ENCODE assay signal across 34 cellular contexts in the genomic region with DNA sequence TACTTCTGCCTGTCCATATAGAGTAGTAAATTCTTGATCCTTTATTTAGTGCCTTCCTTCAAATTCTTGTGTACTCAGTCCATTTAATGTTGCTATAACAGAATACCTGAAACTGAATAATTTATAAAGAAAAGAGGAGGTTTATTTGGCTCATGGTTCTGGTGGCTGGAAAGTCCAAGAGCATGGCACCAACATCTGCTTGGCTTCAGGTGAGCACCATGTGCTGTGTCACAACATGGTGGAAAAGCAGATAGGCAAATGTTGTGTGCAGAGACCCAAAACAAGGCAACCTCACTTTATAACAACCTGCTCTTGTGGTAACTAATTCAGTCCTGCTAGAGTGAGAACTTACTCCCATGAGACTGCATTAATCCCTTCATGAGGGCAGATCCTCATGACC.
"Had no signal": no experiment of that assay in that cellular context is flagged by ENCODE, and none has a peak within 500 bp of the region (broad histone marks: within the 10 kb centered on the region; RNA-seq: fewer than 3 reads in every experiment).

No MANE protein-coding gene starts in this region.

- H3K9me3 ChIP-seq: ascending aorta, breast epithelium, colonic mucosa, esophagus squamous epithelium, gastroesophageal sphincter had no signal

- H3K9me3 Mint-ChIP-seq: brain had no signal

- ATAC-seq: activated CD4-positive, CD25-positive, alpha-beta regulatory T cell treated with anti-CD3 and anti-CD28 coated beads, Interleukin-2, amount 50 U/mL, for 24 hours; activated CD8-positive, alpha-beta T cell treated with anti-CD3 and anti-CD28 coated beads for 36 hours; activated naive CD4-positive, alpha-beta T cell treated with anti-CD3 and anti-CD28 coated beads, Interleukin-2, amount 50 U/mL, for 72 hours; activated T-cell treated with anti-CD3 and anti-CD28 coated beads, Interleukin-2, amount 50 U/mL, for 72 hours; gastroesophageal sphincter; heart right ventricle; T-helper 17 cell had no signal

- FAIRE-seq: endometrium, endothelial cell of umbilical vein had no signal

- H3K4me3 ChIP-seq: ascending aorta, breast epithelium, cardiac muscle cell, colonic mucosa, esophagus squamous epithelium, gastroesophageal sphincter, heart right ventricle had no signal

- H3K4me3 Mint-ChIP-seq: activated B cell treated with CpG ODN at 0.5 μM for 24 hours; activated CD8-positive, alpha-beta T cell treated with anti-CD3 and anti-CD28 coated beads for 36 hours; activated naive CD4-positive, alpha-beta T cell treated with anti-CD3 and anti-CD28 coated beads, Interleukin-2, amount 10 ng/mL, durations not matched to agents 7 days and 5 days; activated naive CD8-positive, alpha-beta T cell treated with anti-CD3 and anti-CD28 coated beads, Interleukin-2, amount 10 ng/mL, durations not matched to agents 7 days and 5 days; activated T-cell treated with anti-CD3 and anti-CD28 coated beads, Interleukin-2, amount 50 U/mL, for 72 hours; brain; T-helper 17 cell; T-helper 2 cell treated with Interferon-gamma antibody and Interleukin-4, amounts not matched to agents 5 μg/mL and 100 μg/mL, for 36 hours had no signal

- H3K4me1 ChIP-seq: ascending aorta, breast epithelium, colonic mucosa, gastroesophageal sphincter had no signal

- H3K27me3 ChIP-seq: ascending aorta, breast epithelium, cardiac muscle cell, colonic mucosa, esophagus squamous epithelium, gastroesophageal sphincter, heart right ventricle had no signal

- H3K36me3 ChIP-seq: breast epithelium, colonic mucosa, WERI-Rb-1 had no signal

- DNase-seq: activated B cell treated with CpG ODN at 0.5 μM for 24 hours; activated CD4-positive, alpha-beta T cell treated with anti-CD3 and anti-CD28 coated beads for 48 hours; activated CD4-positive, alpha-beta T cell treated with anti-CD3 and anti-CD28 coated beads, Interleukin-2, amount 50 U/mL, for 1 hour; activated CD4-positive, alpha-beta T cell treated with anti-CD3 and anti-CD28 coated beads, Interleukin-2, amount 50 U/mL, for 48 hours; activated CD8-positive, alpha-beta memory T cell treated with anti-CD3 and anti-CD28 coated beads for 24 hours; activated CD8-positive, alpha-beta memory T cell treated with anti-CD3 and anti-CD28 coated beads, Interleukin-2, amount 50 U/mL, for 4 hours; activated CD8-positive, alpha-beta T cell treated with anti-CD3 and anti-CD28 coated beads for 36 hours; activated gamma-delta T cell; activated naive CD4-positive, alpha-beta T cell; activated naive CD4-positive, alpha-beta T cell treated with anti-CD3 and anti-CD28 coated beads, Interleukin-2, amount 10 ng/mL, durations not matched to agents 7 days and 5 days; activated naive CD8-positive, alpha-beta T cell treated with anti-CD3 and anti-CD28 coated beads, Interleukin-2, amount 10 ng/mL, durations not matched to agents 7 days and 5 days; activated T-cell treated with anti-CD3 and anti-CD28 coated beads, Interleukin-2, amount 50 U/mL, for 1 hour; activated T-cell treated with anti-CD3 and anti-CD28 coated beads, Interleukin-2, amount 50 U/mL, for 72 hours; central memory CD4-positive, alpha-beta T cell; cerebellar nuclear complex; colonic mucosa; effector CD8-positive, alpha-beta T cell; esophagus squamous epithelium; foreskin melanocyte; heart right ventricle; T-helper 17 cell; T1000; WERI-Rb-1 had no signal

- H3K27ac ChIP-seq: ascending aorta, breast epithelium, cardiac muscle cell, colonic mucosa, epithelial cell of prostate, esophagus squamous epithelium, gastroesophageal sphincter, WERI-Rb-1 had no signal

- H3K27ac Mint-ChIP-seq: activated B cell treated with CpG ODN at 0.5 μM for 24 hours; activated CD8-positive, alpha-beta T cell treated with anti-CD3 and anti-CD28 coated beads for 36 hours; activated naive CD4-positive, alpha-beta T cell treated with anti-CD3 and anti-CD28 coated beads, Interleukin-2, amount 10 ng/mL, durations not matched to agents 7 days and 5 days; activated naive CD4-positive, alpha-beta T cell treated with anti-CD3 and anti-CD28 coated beads, Interleukin-2, amount 50 U/mL, for 72 hours; activated naive CD8-positive, alpha-beta T cell treated with anti-CD3 and anti-CD28 coated beads, Interleukin-2, amount 10 ng/mL, durations not matched to agents 7 days and 5 days; activated T-cell treated with anti-CD3 and anti-CD28 coated beads, Interleukin-2, amount 50 U/mL, for 72 hours; brain; T-helper 17 cell; T-helper 2 cell treated with Interferon-gamma antibody and Interleukin-4, amounts not matched to agents 5 μg/mL and 100 μg/mL, for 36 hours had no signal

- H3K27me3 Mint-ChIP-seq: activated B cell treated with CpG ODN at 0.5 μM for 24 hours; activated CD8-positive, alpha-beta T cell treated with anti-CD3 and anti-CD28 coated beads for 36 hours; activated naive CD4-positive, alpha-beta T cell treated with anti-CD3 and anti-CD28 coated beads, Interleukin-2, amount 10 ng/mL, durations not matched to agents 7 days and 5 days; activated naive CD8-positive, alpha-beta T cell treated with anti-CD3 and anti-CD28 coated beads, Interleukin-2, amount 10 ng/mL, durations not matched to agents 7 days and 5 days; brain; T-helper 17 cell had no signal

- H3K36me3 Mint-ChIP-seq: brain had no signal

- H3K4me1 Mint-ChIP-seq: activated B cell treated with CpG ODN at 0.5 μM for 24 hours; activated naive CD4-positive, alpha-beta T cell treated with anti-CD3 and anti-CD28 coated beads, Interleukin-2, amount 10 ng/mL, durations not matched to agents 7 days and 5 days; activated naive CD8-positive, alpha-beta T cell treated with anti-CD3 and anti-CD28 coated beads, Interleukin-2, amount 10 ng/mL, durations not matched to agents 7 days and 5 days; brain had no signal
